ENCODE assay signal across 8 cellular contexts in genomic region chr12:132600048-132601032, GRCh38. TPM values are rescaled to one million over a fixed set of nuclear protein-coding genes. Genes with fewer than 3 reads are reported as not detected.
DNase-seq lines count a peak whose midpoint lies in the region; ATAC-seq and TF ChIP-seq lines count a peak whose summit lies in the region.

No MANE protein-coding gene starts in this region.

- no peaks in the 10 kb centered on the region for H3K9me3 Mint-ChIP-seq in central memory CD8-positive, alpha-beta T cell

- peaks cover 57% of the 10 kb centered on the region for H3K27me3 Mint-ChIP-seq in central memory CD8-positive, alpha-beta T cell

- H3K4me2 ChIP-seq in Karpas-422 (ENCODE audit: low read depth, low read length, poor library complexity, severe bottlenecking) = peak overlapping the region; percentile 67

- no peaks in the 10 kb centered on the region for H3K9me2 ChIP-seq in Karpas-422 (replicated peaks; ENCODE audit: insufficient read depth, low read length)

- H3K9ac ChIP-seq in Karpas-422 (ENCODE audit: low read length) = peak overlapping the region; percentile 56

- H3K4me1 ChIP-seq in Karpas-422 (ENCODE audit: low read length) (peaks cover 23% of the 10 kb centered on the region), SJSA1 (replicated peaks) (peaks cover 15% of the 10 kb centered on the region)

- no peaks in the 10 kb centered on the region for H4K20me1 ChIP-seq in Karpas-422 (ENCODE audit: insufficient read depth, low read depth, low read length)

- no peaks in the 10 kb centered on the region for H3K27me3 ChIP-seq in Karpas-422 (ENCODE audit: low read length)
- H3K27me3 ChIP-seq in SJSA1 (replicated peaks) = peaks cover 10% of the 10 kb centered on the region
- H3K27me3 ChIP-seq in kidney epithelial cell (ENCODE audit: control insufficient read depth, insufficient read depth, low read length) = peaks cover 40% of the 10 kb centered on the region

- H3K79me2 ChIP-seq in Karpas-422 (ENCODE audit: low read length) = no peaks in the 10 kb centered on the region

- DNase-seq in ELF-1 (ENCODE audit: low read depth, low spot score) (peak; percentile 83), Karpas-422 (peak; percentile 74), SJSA1 (ENCODE audit: low read depth in 1 of 2, low spot score in 2 of 2) (peak; percentile 59 to 64), kidney epithelial cell (ENCODE audit: low read depth) (no peak)
- no peak for DNase-seq in central memory CD8-positive, alpha-beta T cell (ENCODE audit: low spot score in 2 of 2)
- peak; percentile 36 for DNase-seq in stimulated activated CD4-positive, alpha-beta T cell treated with anti-CD3 and anti-CD28 coated beads, Interleukin-4, amount 100 ng/mL, for 24 hours

- H2AFZ ChIP-seq in Karpas-422 (ENCODE audit: low read length) = peak overlapping the region; percentile 54; the same call in 1 of the 2 replicates

- H3K36me3 ChIP-seq in Karpas-422 (ENCODE audit: insufficient read depth, low read length) = no peaks in the 10 kb centered on the region
- H3K36me3 ChIP-seq in SJSA1 = no peaks in the 10 kb centered on the region
- H3K36me3 ChIP-seq in kidney epithelial cell (ENCODE audit: control insufficient read depth, insufficient read depth, low read length) = no peaks in the 10 kb centered on the region

- peak overlapping the region; percentile 61 for H3K4me3 ChIP-seq in Karpas-422 (ENCODE audit: low read length)
- H3K4me3 ChIP-seq in SJSA1 = peak overlapping the region; percentile 39
- H3K4me3 ChIP-seq in kidney epithelial cell (ENCODE audit: low read depth, low read length) = peak overlapping the region; percentile 29

- no peaks in the 10 kb centered on the region for H3K9me3 ChIP-seq in Karpas-422 (ENCODE audit: low read length)
- no peaks in the 10 kb centered on the region for H3K9me3 ChIP-seq in SJSA1 (replicated peaks)

- peak overlapping the region; percentile 70 for H3K4me3 Mint-ChIP-seq in central memory CD8-positive, alpha-beta T cell

- peak; percentile 29 for ATAC-seq in central memory CD8-positive, alpha-beta T cell (replicated peaks; ENCODE audit: extremely low read depth, poor library complexity, severe bottlenecking)
- no peak for ATAC-seq in GM18519 (IDR thresholded peaks at IDR 0.05; ENCODE audit: low FRiP score, unreplicated experiment)
- ATAC-seq in HG02973 (IDR thresholded peaks at IDR 0.05; ENCODE audit: unreplicated experiment) = no peak

- H3K27ac ChIP-seq in Karpas-422 (ENCODE audit: low read length) = no peak overlapping the region
- H3K27ac ChIP-seq in SJSA1 = no peak overlapping the region

- TF ChIP-seq CTCF in kidney epithelial cell (IDR thresholded peaks at IDR 0.05; ENCODE audit: insufficient read depth, low read length, poor library complexity, severe bottlenecking) = peak; percentile 92

- H3K4me1 Mint-ChIP-seq in central memory CD8-positive, alpha-beta T cell = peaks cover 26% of the 10 kb centered on the region

- peak overlapping the region; percentile 11 for H3K27ac Mint-ChIP-seq in central memory CD8-positive, alpha-beta T cell (ENCODE audit: low read depth)

- H3K36me3 Mint-ChIP-seq in central memory CD8-positive, alpha-beta T cell (ENCODE audit: insufficient read depth) = peaks cover 15% of the 10 kb centered on the region

RNA-seq across cellular contexts. Expression of gene LRCOL1, which starts 10.0 kb away (rescaled TPM):
- not detected in 2 replicates for total RNA-seq in Karpas-422 (2014; rRNA removed; shearing (Covaris generic); ENCODE audit: low replicate concordance)
- not detected in 2 replicates for total RNA-seq in SJSA1 (2014; rRNA removed; shearing (Covaris generic))
- not detected in 2 replicates for total RNA-seq in kidney epithelial cell

RNA-seq across cellular contexts. Expression of gene P2RX2, which starts 18.2 kb away (rescaled TPM):
- not detected in 2 replicates for total RNA-seq in Karpas-422 (2014; rRNA removed; shearing (Covaris generic); ENCODE audit: low replicate concordance)
- not detected in 2 replicates for total RNA-seq in SJSA1 (2014; rRNA removed; shearing (Covaris generic))
- not detected in 2 replicates for total RNA-seq in kidney epithelial cell

Comparison
In these comparisons a context has a peak if more than half of its experiments do, and no peak if none do; other contexts are left out.
1. DNase-seq: peak in ELF-1 (single experiment), Karpas-422 (single experiment), SJSA1 (2 of 2) and stimulated activated CD4-positive, alpha-beta T cell treated with anti-CD3 and anti-CD28 coated beads, Interleukin-4, amount 100 ng/mL, for 24 hours (single experiment); none in central memory CD8-positive, alpha-beta T cell (0 of 2) and kidney epithelial cell (single experiment).
2. Peak in every context shown above with its lines, with median percentiles within 50 percentile points of each other: H3K4me3 ChIP-seq.